1 cellular context compared by ENCODE assay signal in the genomic region with DNA sequence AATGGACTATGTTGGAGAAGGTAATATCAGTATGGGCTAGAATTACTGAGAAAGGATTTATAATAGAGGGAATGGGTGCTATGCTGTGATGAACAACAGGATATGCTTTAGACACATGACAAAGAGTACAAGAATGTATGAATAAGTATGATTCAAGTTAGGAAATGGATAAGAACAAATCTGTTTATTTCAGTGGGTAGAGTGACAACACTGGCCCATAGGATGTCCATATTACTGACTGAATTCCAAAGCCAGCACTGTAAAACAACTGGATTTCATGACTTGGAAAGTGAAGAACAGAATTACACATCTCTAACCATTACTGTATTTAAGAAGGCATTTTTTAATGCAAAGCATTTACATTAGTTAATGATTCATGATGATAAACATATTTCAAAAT.
TF ChIP-seq lines count a peak whose summit lies in the region.

No MANE protein-coding gene starts in this region.

TF ChIP-seq in HepG2, 621 proteins besides CTCF, POLR2A, EP300 and RAD21:
- TF ChIP-seq, protein P1, sequence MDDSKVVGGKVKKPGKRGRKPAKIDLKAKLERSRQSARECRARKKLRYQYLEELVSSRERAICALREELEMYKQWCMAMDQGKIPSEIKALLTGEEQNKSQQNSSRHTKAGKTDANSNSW (CRISPR knock-in tag; IDR thresholded peaks at IDR 0.05; ENCODE audit: borderline replicate concordance): no peak
- TF ChIP-seq NFE2L1 (CRISPR knock-in tag; IDR thresholded peaks at IDR 0.05; ENCODE audit: borderline replicate concordance): no peak
- TF ChIP-seq RFXAP (CRISPR knock-in tag; IDR thresholded peaks at IDR 0.05; ENCODE audit: borderline replicate concordance): no peak
- no peak for TF ChIP-seq ZNF746 (CRISPR knock-in tag; IDR thresholded peaks at IDR 0.05)
- TF ChIP-seq TCF7 (IDR thresholded peaks at IDR 0.05; ENCODE audit: low read depth): no peak
- no peak for TF ChIP-seq FOXP1 (IDR thresholded peaks at IDR 0.05)
- no peak for TF ChIP-seq FOXP1 (CRISPR knock-in tag; IDR thresholded peaks at IDR 0.05)
- TF ChIP-seq PAX8 (CRISPR knock-in tag; IDR thresholded peaks at IDR 0.05; ENCODE audit: borderline replicate concordance): no peak
- TF ChIP-seq SP4 (CRISPR knock-in tag; IDR thresholded peaks at IDR 0.05): no peak
- TF ChIP-seq ZNF33B (CRISPR knock-in tag; IDR thresholded peaks at IDR 0.05): no peak
- TF ChIP-seq HOXA7 (CRISPR knock-in tag; IDR thresholded peaks at IDR 0.05): no peak
- TF ChIP-seq NR2F6 (IDR thresholded peaks at IDR 0.05): no peak
- no peak for TF ChIP-seq NR2F6 (CRISPR knock-in tag; IDR thresholded peaks at IDR 0.05)
- no peak for TF ChIP-seq RFX5 (IDR thresholded peaks at IDR 0.05; ENCODE audit: low read depth, low read length)
- TF ChIP-seq TBX3 (IDR thresholded peaks at IDR 0.05; ENCODE audit: borderline replicate concordance): no peak
- no peak for TF ChIP-seq ZNF501 (CRISPR knock-in tag; IDR thresholded peaks at IDR 0.05)
- TF ChIP-seq SMYD3 (CRISPR knock-in tag; IDR thresholded peaks at IDR 0.05): no peak
- no peak for TF ChIP-seq SOX5 (CRISPR knock-in tag; IDR thresholded peaks at IDR 0.05; ENCODE audit: borderline replicate concordance)
- TF ChIP-seq, protein P2, sequence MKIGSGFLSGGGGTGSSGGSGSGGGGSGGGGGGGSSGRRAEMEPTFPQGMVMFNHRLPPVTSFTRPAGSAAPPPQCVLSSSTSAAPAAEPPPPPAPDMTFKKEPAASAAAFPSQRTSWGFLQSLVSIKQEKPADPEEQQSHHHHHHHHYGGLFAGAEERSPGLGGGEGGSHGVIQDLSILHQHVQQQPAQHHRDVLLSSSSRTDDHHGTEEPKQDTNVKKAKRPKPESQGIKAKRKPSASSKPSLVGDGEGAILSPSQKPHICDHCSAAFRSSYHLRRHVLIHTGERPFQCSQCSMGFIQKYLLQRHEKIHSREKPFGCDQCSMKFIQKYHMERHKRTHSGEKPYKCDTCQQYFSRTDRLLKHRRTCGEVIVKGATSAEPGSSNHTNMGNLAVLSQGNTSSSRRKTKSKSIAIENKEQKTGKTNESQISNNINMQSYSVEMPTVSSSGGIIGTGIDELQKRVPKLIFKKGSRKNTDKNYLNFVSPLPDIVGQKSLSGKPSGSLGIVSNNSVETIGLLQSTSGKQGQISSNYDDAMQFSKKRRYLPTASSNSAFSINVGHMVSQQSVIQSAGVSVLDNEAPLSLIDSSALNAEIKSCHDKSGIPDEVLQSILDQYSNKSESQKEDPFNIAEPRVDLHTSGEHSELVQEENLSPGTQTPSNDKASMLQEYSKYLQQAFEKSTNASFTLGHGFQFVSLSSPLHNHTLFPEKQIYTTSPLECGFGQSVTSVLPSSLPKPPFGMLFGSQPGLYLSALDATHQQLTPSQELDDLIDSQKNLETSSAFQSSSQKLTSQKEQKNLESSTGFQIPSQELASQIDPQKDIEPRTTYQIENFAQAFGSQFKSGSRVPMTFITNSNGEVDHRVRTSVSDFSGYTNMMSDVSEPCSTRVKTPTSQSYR (CRISPR knock-in tag; IDR thresholded peaks at IDR 0.05; ENCODE audit: borderline replicate concordance): no peak
- TF ChIP-seq ZNF761 (CRISPR knock-in tag; conservative IDR thresholded peaks at IDR 0.05): no peak
- TF ChIP-seq ZNF136 (CRISPR knock-in tag; IDR thresholded peaks at IDR 0.05; ENCODE audit: low read depth): no peak
- TF ChIP-seq, protein P3, sequence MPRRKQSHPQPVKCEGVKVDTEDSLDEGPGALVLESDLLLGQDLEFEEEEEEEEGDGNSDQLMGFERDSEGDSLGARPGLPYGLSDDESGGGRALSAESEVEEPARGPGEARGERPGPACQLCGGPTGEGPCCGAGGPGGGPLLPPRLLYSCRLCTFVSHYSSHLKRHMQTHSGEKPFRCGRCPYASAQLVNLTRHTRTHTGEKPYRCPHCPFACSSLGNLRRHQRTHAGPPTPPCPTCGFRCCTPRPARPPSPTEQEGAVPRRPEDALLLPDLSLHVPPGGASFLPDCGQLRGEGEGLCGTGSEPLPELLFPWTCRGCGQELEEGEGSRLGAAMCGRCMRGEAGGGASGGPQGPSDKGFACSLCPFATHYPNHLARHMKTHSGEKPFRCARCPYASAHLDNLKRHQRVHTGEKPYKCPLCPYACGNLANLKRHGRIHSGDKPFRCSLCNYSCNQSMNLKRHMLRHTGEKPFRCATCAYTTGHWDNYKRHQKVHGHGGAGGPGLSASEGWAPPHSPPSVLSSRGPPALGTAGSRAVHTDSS (CRISPR knock-in tag; conservative IDR thresholded peaks at IDR 0.05): no peak
